2 cellular contexts compared by ENCODE assay signal in the genomic region with DNA sequence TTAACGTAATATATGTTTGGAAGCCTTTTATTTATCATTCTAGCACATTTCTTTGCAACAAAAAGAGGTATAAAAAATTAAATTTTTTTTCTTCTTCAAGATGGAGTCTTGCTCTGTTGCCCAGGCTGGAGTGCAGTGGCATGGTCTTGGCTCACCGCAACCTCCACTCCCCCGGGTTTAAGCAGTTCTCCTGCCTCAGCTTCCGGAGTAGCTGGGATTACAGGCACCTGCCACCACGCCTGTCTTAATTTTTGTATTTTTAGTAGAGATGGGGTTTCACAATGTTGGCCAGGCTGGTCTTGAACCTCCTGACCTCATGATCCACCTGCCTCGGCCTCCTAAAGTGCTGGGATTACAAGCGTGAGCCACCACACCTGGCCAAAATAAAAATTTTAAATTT. TPM values are rescaled to one million over a fixed set of nuclear protein-coding genes. Genes with fewer than 3 reads are reported as not detected.
"Had no signal": no experiment of that assay in that cellular context is flagged by ENCODE, and none has a peak within 500 bp of the region (broad histone marks: within the 10 kb centered on the region; RNA-seq: fewer than 3 reads in every experiment).

No MANE protein-coding gene starts in this region.

RNA-seq across cellular contexts. Expression of a gene that starts 49.7 kb away (rescaled TPM):
- total RNA-seq: glomerular endothelial cell had no signal
- polyA plus RNA-seq: keratinocyte had no signal
